8 cellular contexts compared by ENCODE assay signal in genomic region chr12:49059063-49059384, GRCh38. TPM values are rescaled to one million over a fixed set of nuclear protein-coding genes. Genes with fewer than 3 reads are reported as not detected.
DNase-seq lines count a peak whose midpoint lies in the region; ATAC-seq and TF ChIP-seq lines count a peak whose summit lies in the region.

No MANE protein-coding gene starts in this region.

- H3K36me3 Mint-ChIP-seq in nephron (ENCODE audit: low read depth): peaks cover 15% of the 10 kb centered on the region

- H3K27me3 ChIP-seq in BLaER1: no peaks in the 10 kb centered on the region
- peaks cover 12% of the 10 kb centered on the region for H3K27me3 ChIP-seq in Loucy (ENCODE audit: insufficient read depth, low read length, poor library complexity, severe bottlenecking)

- no peaks in the 10 kb centered on the region for H3K9me3 ChIP-seq in BLaER1
- no peaks in the 10 kb centered on the region for H3K9me3 ChIP-seq in Loucy (ENCODE audit: insufficient read depth, low read depth, low read length)

- H3K4me3 ChIP-seq in BLaER1: peak overlapping the region; percentile 98
- peak overlapping the region; percentile 86 for H3K4me3 ChIP-seq in Loucy (ENCODE audit: low read length, poor library complexity, severe bottlenecking)

- H3K9me2 ChIP-seq in Loucy (replicated peaks; ENCODE audit: low read depth, low read length): no peaks in the 10 kb centered on the region

- peaks cover 75% of the 10 kb centered on the region for H3K79me2 ChIP-seq in Loucy (ENCODE audit: insufficient read depth, low read length)

- H3K4me2 ChIP-seq in BLaER1 (peak overlapping the region; percentile 90), Loucy (ENCODE audit: low read depth, low read length, poor library complexity, severe bottlenecking) (peak overlapping the region; percentile 99)

- DNase-seq in dermis blood vessel endothelial cell (peak; percentile 23), DMS79 (lab: John Stamatoyannopoulos, UW) (no peak), NCI-H345 (lab: John Stamatoyannopoulos, UW) (no peak)

- no peaks in the 10 kb centered on the region for H3K9me3 Mint-ChIP-seq in nephron

- H3K9ac ChIP-seq in BLaER1: peak overlapping the region; percentile 99
- peak overlapping the region; percentile 94 for H3K9ac ChIP-seq in Loucy (ENCODE audit: low read depth, low read length, poor library complexity, severe bottlenecking)

- H2AFZ ChIP-seq in Loucy (ENCODE audit: low read length): no peak overlapping the region

- H3K4me3 Mint-ChIP-seq in nephron: peak overlapping the region; percentile 95

- no peaks in the 10 kb centered on the region for H3K27me3 Mint-ChIP-seq in nephron (ENCODE audit: low read depth)

- H3K4me1 Mint-ChIP-seq in nephron: peaks cover 40% of the 10 kb centered on the region

- H4K20me1 ChIP-seq in BLaER1 (peaks cover 61% of the 10 kb centered on the region), Loucy (ENCODE audit: insufficient read depth, low read length, poor library complexity, severe bottlenecking) (peaks cover 60% of the 10 kb centered on the region)

- H3K27ac Mint-ChIP-seq in nephron: peak overlapping the region; percentile 68 to 94 (median 88)

- ATAC-seq in GM19397 (IDR thresholded peaks at IDR 0.05; ENCODE audit: unreplicated experiment): no peak
- ATAC-seq in HG02970 (IDR thresholded peaks at IDR 0.05; ENCODE audit: low FRiP score, unreplicated experiment): no peak

- H3K27ac ChIP-seq in BLaER1: peak overlapping the region; percentile 99

- H3K4me1 ChIP-seq in BLaER1 (peaks cover 38% of the 10 kb centered on the region), Loucy (ENCODE audit: insufficient read depth, low read length, poor library complexity, severe bottlenecking) (peaks cover 30% of the 10 kb centered on the region)

- no peak for TF ChIP-seq CTCF in Loucy (conservative IDR thresholded peaks at IDR 0.05; ENCODE audit: low read length)
- TF ChIP-seq CTCF in nephron (IDR thresholded peaks at IDR 0.05; ENCODE audit: unreplicated experiment in 3 of 3): no peak

- H3K36me3 ChIP-seq in BLaER1: peaks cover 18% of the 10 kb centered on the region
- peaks cover 13% of the 10 kb centered on the region for H3K36me3 ChIP-seq in Loucy (ENCODE audit: insufficient read depth, low read length)

- no peaks in the 10 kb centered on the region for H3F3A ChIP-seq in Loucy (ENCODE audit: low read depth)

RNA-seq across cellular contexts. Expression of gene KMT2D, which starts 1.6 kb away (rescaled TPM):
- total RNA-seq in dermis blood vessel endothelial cell: 41.2 and 99.0 TPM in 2 replicates

RNA-seq across cellular contexts. Expression of gene RHEBL1, which starts 10.8 kb away (rescaled TPM):
- total RNA-seq in dermis blood vessel endothelial cell: 1.2 and 2.0 TPM in 2 replicates

RNA-seq across cellular contexts. Expression of gene DHH, which starts 35.6 kb away (rescaled TPM):
- total RNA-seq in dermis blood vessel endothelial cell: 1.2 and 3.7 TPM in 2 replicates

RNA-seq across cellular contexts. Expression of gene PRKAG1, which starts 40.4 kb away (rescaled TPM):
- total RNA-seq in dermis blood vessel endothelial cell: 40.3 and 48.2 TPM in 2 replicates

RNA-seq across cellular contexts. Expression of gene LMBR1L, which starts 51.6 kb away (rescaled TPM):
- 101 and 122 TPM in 2 replicates for total RNA-seq in dermis blood vessel endothelial cell
